Comparison of ENCODE assay signal across 1 cellular context in the genomic region with DNA sequence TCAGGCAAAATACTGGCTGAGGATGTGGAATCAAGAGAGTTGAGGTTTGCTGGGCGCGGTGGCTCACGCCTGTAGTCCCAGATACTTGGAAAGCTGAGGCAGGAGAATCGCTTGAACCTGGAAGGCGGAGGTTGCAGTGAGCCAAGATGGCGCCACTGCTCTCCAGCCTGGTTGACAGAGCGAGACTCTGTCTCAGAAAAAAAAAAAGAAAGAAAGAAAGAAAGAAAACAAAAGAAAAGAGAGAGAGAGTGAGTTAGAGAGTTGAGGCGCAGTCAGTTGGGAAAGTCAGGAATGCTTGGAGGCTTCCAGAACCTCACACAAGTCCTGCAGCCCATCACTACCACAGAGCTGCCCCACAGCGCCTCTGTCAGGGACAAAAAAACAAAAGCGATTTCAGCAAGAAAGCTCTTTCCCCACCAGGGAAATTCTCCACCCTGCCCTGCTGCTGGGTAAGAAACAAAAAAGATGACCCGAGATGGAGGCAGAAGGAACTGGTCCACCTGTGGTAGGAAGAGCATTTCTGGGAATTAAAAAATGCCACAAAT.
TF ChIP-seq lines count a peak whose summit lies in the region.

No MANE protein-coding gene starts in this region.

TF ChIP-seq in GM23338, 12 proteins besides CTCF, POLR2A, EP300 and RAD21:
- no peak for TF ChIP-seq JUNB (IDR thresholded peaks at IDR 0.05; ENCODE audit: unreplicated experiment)
- TF ChIP-seq ZNF462 (CRISPR knock-in tag; IDR thresholded peaks at IDR 0.05), result no peak
- TF ChIP-seq ZNF331 (CRISPR knock-in tag; IDR thresholded peaks at IDR 0.05; ENCODE audit: low read depth), result no peak
- no peak for TF ChIP-seq NANOG (IDR thresholded peaks at IDR 0.05; ENCODE audit: borderline replicate concordance)
- no peak for TF ChIP-seq STAT1 (IDR thresholded peaks at IDR 0.05; ENCODE audit: unreplicated experiment)
- no peak for TF ChIP-seq POLR2AphosphoS5 (IDR thresholded peaks at IDR 0.05; ENCODE audit: low read depth)
- TF ChIP-seq, protein P1, sequence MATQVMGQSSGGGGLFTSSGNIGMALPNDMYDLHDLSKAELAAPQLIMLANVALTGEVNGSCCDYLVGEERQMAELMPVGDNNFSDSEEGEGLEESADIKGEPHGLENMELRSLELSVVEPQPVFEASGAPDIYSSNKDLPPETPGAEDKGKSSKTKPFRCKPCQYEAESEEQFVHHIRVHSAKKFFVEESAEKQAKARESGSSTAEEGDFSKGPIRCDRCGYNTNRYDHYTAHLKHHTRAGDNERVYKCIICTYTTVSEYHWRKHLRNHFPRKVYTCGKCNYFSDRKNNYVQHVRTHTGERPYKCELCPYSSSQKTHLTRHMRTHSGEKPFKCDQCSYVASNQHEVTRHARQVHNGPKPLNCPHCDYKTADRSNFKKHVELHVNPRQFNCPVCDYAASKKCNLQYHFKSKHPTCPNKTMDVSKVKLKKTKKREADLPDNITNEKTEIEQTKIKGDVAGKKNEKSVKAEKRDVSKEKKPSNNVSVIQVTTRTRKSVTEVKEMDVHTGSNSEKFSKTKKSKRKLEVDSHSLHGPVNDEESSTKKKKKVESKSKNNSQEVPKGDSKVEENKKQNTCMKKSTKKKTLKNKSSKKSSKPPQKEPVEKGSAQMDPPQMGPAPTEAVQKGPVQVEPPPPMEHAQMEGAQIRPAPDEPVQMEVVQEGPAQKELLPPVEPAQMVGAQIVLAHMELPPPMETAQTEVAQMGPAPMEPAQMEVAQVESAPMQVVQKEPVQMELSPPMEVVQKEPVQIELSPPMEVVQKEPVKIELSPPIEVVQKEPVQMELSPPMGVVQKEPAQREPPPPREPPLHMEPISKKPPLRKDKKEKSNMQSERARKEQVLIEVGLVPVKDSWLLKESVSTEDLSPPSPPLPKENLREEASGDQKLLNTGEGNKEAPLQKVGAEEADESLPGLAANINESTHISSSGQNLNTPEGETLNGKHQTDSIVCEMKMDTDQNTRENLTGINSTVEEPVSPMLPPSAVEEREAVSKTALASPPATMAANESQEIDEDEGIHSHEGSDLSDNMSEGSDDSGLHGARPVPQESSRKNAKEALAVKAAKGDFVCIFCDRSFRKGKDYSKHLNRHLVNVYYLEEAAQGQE (IDR thresholded peaks at IDR 0.05; ENCODE audit: unreplicated experiment), result no peak
- no peak for TF ChIP-seq EZH2phosphoT487 (IDR thresholded peaks at IDR 0.05; ENCODE audit: unreplicated experiment)
- no peak for TF ChIP-seq ETS1 (IDR thresholded peaks at IDR 0.05)
- TF ChIP-seq CREB1 (CRISPR knock-in tag; IDR thresholded peaks at IDR 0.05; ENCODE audit: low read depth), result no peak
